9 cellular contexts compared by ENCODE assay signal in genomic region chr3:42063886-42064285, GRCh38. TPM values are rescaled to one million over a fixed set of nuclear protein-coding genes. Genes with fewer than 3 reads are reported as not detected.
DNase-seq lines count a peak whose midpoint lies in the region; TF ChIP-seq lines count a peak whose summit lies in the region.
"Had no signal": no experiment of that assay in that cellular context is flagged by ENCODE, and none has a peak within 500 bp of the region (broad histone marks: within the 10 kb centered on the region; RNA-seq: fewer than 3 reads in every experiment).

No MANE protein-coding gene starts in this region.

- no peak overlapping the region for H3K4me2 ChIP-seq in parathyroid adenoma (ENCODE audit: low read length)

- H3K4me1 ChIP-seq in parathyroid adenoma, result peaks cover 10% of the 10 kb centered on the region

- H3K4me3 ChIP-seq in epithelial cell of esophagus (ENCODE audit: low read length) (no peak overlapping the region), parathyroid adenoma (ENCODE audit: low read depth, low read length) (no peak overlapping the region)
- H3K4me3 ChIP-seq: Peyer's patch had no signal

- H2AFZ ChIP-seq in parathyroid adenoma, result no peak overlapping the region

- H3K36me3 ChIP-seq in parathyroid adenoma (ENCODE audit: control insufficient read depth, insufficient read depth, low read length), result no peaks in the 10 kb centered on the region
- H3K36me3 ChIP-seq: Peyer's patch had no signal

- in situ Hi-C loops in Caki2 (cut with HindIII; ENCODE audit: low pct_unique_long_range_greater_than_20kb, low sequenced_read_pairs), result no loop called here

- H3K9ac ChIP-seq in parathyroid adenoma, result no peak overlapping the region

- DNase-seq in Caki2 (ENCODE audit: low read depth) (peak; percentile 63), NCI-H460 (ENCODE audit: extremely low read depth, low read depth) (peak; percentile 12), epithelial cell of esophagus (ENCODE audit: low read depth) (peak; percentile 92), Ammon's horn (ENCODE audit: low spot score) (no peak), activated gamma-delta T cell (lab: John Stamatoyannopoulos, UW) (no peak), NCI-H748 treated with DMSO at 0.1 percent for 48 hours (lab: John Stamatoyannopoulos, UW) (no peak)
- DNase-seq in activated naive CD4-positive, alpha-beta T cell treated with Interleukin-2 at 50 U/mL for 16 hours, result no peak
- DNase-seq: Peyer's patch had no signal

- peak overlapping the region; percentile 13 for H3K27ac ChIP-seq in parathyroid adenoma

- no peaks in the 10 kb centered on the region for H3K9me3 ChIP-seq in parathyroid adenoma (ENCODE audit: control insufficient read depth, low read length)
- H3K9me3 ChIP-seq: Peyer's patch had no signal

- no peak for TF ChIP-seq CTCF in epithelial cell of esophagus (IDR thresholded peaks at IDR 0.05; ENCODE audit: insufficient read depth, low read depth, low read length, missing control alignments)
- no peak for TF ChIP-seq CTCF in parathyroid adenoma (IDR thresholded peaks at IDR 0.05)

- H3K27me3 ChIP-seq in parathyroid adenoma (ENCODE audit: control insufficient read depth, insufficient read depth, low read length), result no peaks in the 10 kb centered on the region
- H3K27me3 ChIP-seq: Peyer's patch had no signal

- H3K79me2 ChIP-seq in parathyroid adenoma, result peaks cover 21% of the 10 kb centered on the region

RNA-seq across cellular contexts. Expression of gene TRAK1, which starts 27.3 kb away (rescaled TPM):
- 24.0 and 34.8 TPM in 2 replicates for total RNA-seq in Caki2 (2014; rRNA removed; shearing (Covaris generic); ENCODE audit: low replicate concordance)
- 14.7 and 15.5 TPM in 2 replicates for total RNA-seq in NCI-H460 (2014; rRNA removed; shearing (Covaris generic))
- 12.4 and 18.9 TPM in 2 replicates for polyA plus RNA-seq in NCI-H460 (2014; cell fraction: nucleus; rRNA removed)

Comparison
In these comparisons a context has a peak if more than half of its experiments do, and no peak if none do; other contexts are left out.
1. DNase-seq: peak in Caki2 (single experiment), NCI-H460 (single experiment) and epithelial cell of esophagus (single experiment); none in Ammon's horn (single experiment), activated naive CD4-positive, alpha-beta T cell treated with Interleukin-2 at 50 U/mL for 16 hours (single experiment), activated gamma-delta T cell (single experiment) and NCI-H748 treated with DMSO at 0.1 percent for 48 hours (single experiment).